In genomic region chr1:59354754-59355337, GRCh38 we compare ENCODE assay signal across 1 cellular context.
A peak's percentile ranks its signal among the peaks of the same experiment; 100 is the strongest.
TF ChIP-seq lines count a peak whose summit lies in the region.

No MANE protein-coding gene starts in this region.

TF ChIP-seq in K562, 482 proteins besides CTCF, POLR2A, EP300 and RAD21 (continued from another document):
- TF ChIP-seq TRIM25 (IDR thresholded peaks at IDR 0.05; ENCODE audit: borderline replicate concordance) (no peak), SAP30 (IDR thresholded peaks at IDR 0.05; ENCODE audit: borderline replicate concordance, insufficient read depth, low read depth, low read length, poor library complexity, severe bottlenecking) (no peak), SRSF1 (IDR thresholded peaks at IDR 0.05; ENCODE audit: low read depth, low read length) (no peak), RCOR1 (IDR thresholded peaks at IDR 0.05; ENCODE audit: borderline replicate concordance in 1 of 2, low read depth in 2 of 2, low read length in 2 of 2) (0 out of 4 replicates have a peak, but pooled peaks of 1 of the 2 experiments have one; percentile 40), BHLHE40 (IDR thresholded peaks at IDR 0.05; ENCODE audit: low read length) (no peak), ZNF121 (CRISPR knock-in tag; conservative IDR thresholded peaks at IDR 0.05) (no peak), ZBED1 (IDR thresholded peaks at IDR 0.05) (no peak), TRIM24 (IDR thresholded peaks at IDR 0.05) (no peak), CCNT2 (IDR thresholded peaks at IDR 0.05; ENCODE audit: borderline replicate concordance, extremely low read depth, insufficient read length, low read depth, low read length) (no peak), HMG20A (CRISPR knock-in tag; conservative IDR thresholded peaks at IDR 0.05) (no peak), STAT5B (CRISPR knock-in tag; IDR thresholded peaks at IDR 0.05) (no peak), SETDB1 (IDR thresholded peaks at IDR 0.05; ENCODE audit: low read length) (no peak), EGR1 (conservative IDR thresholded peaks at IDR 0.05) (peak; percentile 24; the same call in 1 of the 2 replicates), JUN (IDR thresholded peaks at IDR 0.05; ENCODE audit: borderline replicate concordance, low read depth, low read length) (0 out of 2 replicates have a peak, but pooled peaks have one; percentile 12), JUN (CRISPR knock-in tag; IDR thresholded peaks at IDR 0.05; ENCODE audit: borderline replicate concordance) (no peak), JUND (IDR thresholded peaks at IDR 0.05; ENCODE audit: borderline replicate concordance, low read depth, low read length) (peak; percentile 20; the same call in 1 of the 2 replicates), JUND (tag; IDR thresholded peaks at IDR 0.05; ENCODE audit: borderline replicate concordance, low read depth, low read length) (no peak; the same call in 2 of the 3 replicates), HMGXB4 (CRISPR knock-in tag; IDR thresholded peaks at IDR 0.05) (no peak), ZNF609 (CRISPR knock-in tag; IDR thresholded peaks at IDR 0.05; ENCODE audit: borderline replicate concordance) (no peak), ZNF561 (CRISPR knock-in tag; conservative IDR thresholded peaks at IDR 0.05) (no peak), MTA1 (IDR thresholded peaks at IDR 0.05; ENCODE audit: borderline replicate concordance) (no peak), CEBPB (tag; IDR thresholded peaks at IDR 0.05) (no peak), TAF7 (tag; IDR thresholded peaks at IDR 0.05) (no peak), RB1 (IDR thresholded peaks at IDR 0.05; ENCODE audit: low read depth) (no peak), KLF10 (CRISPR knock-in tag; IDR thresholded peaks at IDR 0.05) (no peak), ZNF75A (CRISPR knock-in tag; IDR thresholded peaks at IDR 0.05) (no peak), ZBTB43 (CRISPR knock-in tag; IDR thresholded peaks at IDR 0.05) (no peak)
- TF ChIP-seq, protein P1, sequence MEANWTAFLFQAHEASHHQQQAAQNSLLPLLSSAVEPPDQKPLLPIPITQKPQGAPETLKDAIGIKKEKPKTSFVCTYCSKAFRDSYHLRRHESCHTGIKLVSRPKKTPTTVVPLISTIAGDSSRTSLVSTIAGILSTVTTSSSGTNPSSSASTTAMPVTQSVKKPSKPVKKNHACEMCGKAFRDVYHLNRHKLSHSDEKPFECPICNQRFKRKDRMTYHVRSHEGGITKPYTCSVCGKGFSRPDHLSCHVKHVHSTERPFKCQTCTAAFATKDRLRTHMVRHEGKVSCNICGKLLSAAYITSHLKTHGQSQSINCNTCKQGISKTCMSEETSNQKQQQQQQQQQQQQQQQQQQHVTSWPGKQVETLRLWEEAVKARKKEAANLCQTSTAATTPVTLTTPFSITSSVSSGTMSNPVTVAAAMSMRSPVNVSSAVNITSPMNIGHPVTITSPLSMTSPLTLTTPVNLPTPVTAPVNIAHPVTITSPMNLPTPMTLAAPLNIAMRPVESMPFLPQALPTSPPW (CRISPR knock-in tag; IDR thresholded peaks at IDR 0.05): 0 out of 2 replicates have a peak, but pooled peaks have one; percentile 28
